In the genomic region with DNA sequence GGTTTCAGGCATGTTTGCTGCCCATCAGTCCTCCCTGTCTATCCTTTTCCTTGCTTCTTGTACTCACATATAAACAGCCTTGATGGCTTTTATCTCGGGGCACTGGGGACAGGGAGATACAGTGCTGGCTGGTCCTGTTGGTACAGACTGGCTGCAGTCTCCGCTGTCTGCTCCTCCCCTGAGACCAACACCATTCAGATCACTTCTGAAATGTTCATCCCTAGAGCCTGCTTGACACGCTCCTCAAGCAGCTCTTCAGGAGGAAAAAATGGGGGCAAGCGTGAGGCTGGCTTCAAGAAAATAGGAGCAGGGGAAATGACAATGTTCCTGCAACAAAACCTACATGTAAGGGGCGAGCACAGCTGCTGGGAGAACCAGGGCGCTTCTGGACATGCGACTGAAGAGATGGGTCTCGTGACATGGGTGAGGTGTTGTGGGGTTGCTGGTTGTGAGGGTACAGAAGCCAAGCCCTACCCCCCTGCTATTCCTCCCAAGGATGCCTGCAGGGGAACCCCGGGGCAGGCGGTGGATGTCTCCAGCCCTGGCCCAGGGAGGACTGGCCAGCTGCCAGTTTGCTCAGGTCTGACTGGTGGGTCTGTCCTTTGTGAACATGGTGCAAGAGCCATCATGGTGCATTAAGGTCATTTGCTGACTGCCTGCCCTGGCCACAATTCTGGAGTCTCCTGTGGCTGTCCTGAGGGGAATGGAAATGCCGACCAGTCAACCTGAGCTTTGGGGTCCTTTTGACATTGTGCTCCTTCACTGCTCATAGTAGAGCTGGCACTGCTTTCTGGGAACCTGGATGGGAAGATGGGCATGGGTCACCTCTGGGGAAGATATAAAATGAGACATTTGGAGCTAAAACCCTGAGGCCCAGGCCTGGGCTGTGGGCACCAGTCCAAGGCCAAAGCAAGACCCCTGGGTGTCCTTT, we compare ENCODE assay signal across 27 cellular contexts. TPM values are rescaled to one million over a fixed set of nuclear protein-coding genes. Genes with fewer than 3 reads are reported as not detected.
"Had no signal": no experiment of that assay in that cellular context is flagged by ENCODE, and none has a peak within 500 bp of the region (broad histone marks: within the 10 kb centered on the region; RNA-seq: fewer than 3 reads in every experiment).

No MANE protein-coding gene starts in this region.

- H3K27me3 ChIP-seq: brain microvascular endothelial cell, foreskin keratinocyte, heart right ventricle, left lung, ovary, stomach, thyroid gland, upper lobe of right lung had no signal

- H3K36me3 ChIP-seq: brain microvascular endothelial cell, left lung, ovary, thyroid gland, upper lobe of right lung, WERI-Rb-1 had no signal

- H3K9me3 ChIP-seq: heart right ventricle, left lung, ovary, stomach, thyroid gland, upper lobe of right lung had no signal

- DNase-seq: activated CD4-positive, alpha-beta T cell treated with anti-CD3 and anti-CD28 coated beads for 48 hours; activated CD4-positive, alpha-beta T cell treated with anti-CD3 and anti-CD28 coated beads, Interleukin-2, amount 50 U/mL, for 48 hours; activated CD8-positive, alpha-beta memory T cell treated with anti-CD3 and anti-CD28 coated beads for 24 hours; activated effector memory CD4-positive, alpha-beta T cell treated with Interleukin-2 at 50 U/mL for 16 hours; activated naive CD4-positive, alpha-beta T cell treated with anti-CD3 and anti-CD28 coated beads for 36 hours; activated naive CD8-positive, alpha-beta T cell treated with anti-CD3 and anti-CD28 coated beads, Interleukin-2, amount 10 ng/mL, durations not matched to agents 7 days and 5 days; amniotic stem cell; brain microvascular endothelial cell; foreskin keratinocyte; heart right ventricle; kidney glomerular epithelial cell; left lung; mammary epithelial cell; ovary; stimulated activated CD4-positive, alpha-beta T cell treated with anti-CD3 and anti-CD28 coated beads, Interleukin-15, amount 100 ng/mL, for 24 hours; stimulated activated CD4-positive, alpha-beta T cell treated with anti-CD3 and anti-CD28 coated beads, Interleukin-2, amount 100 ng/mL, for 24 hours; stimulated activated naive B cell treated with anti-CD40 and anti-IgM and Interleukin-4, amounts not matched to agents 10 μg/mL and 1 μg/mL and 100 μg/mL, for 72 hours; stomach; SW 1271; T1000; upper lobe of right lung; WERI-Rb-1 had no signal

- H3K4me3 ChIP-seq: heart right ventricle, left lung, ovary, stomach, thyroid gland, upper lobe of right lung had no signal

- H3K4me1 ChIP-seq: foreskin keratinocyte had no signal

- ATAC-seq: activated CD4-positive, CD25-positive, alpha-beta regulatory T cell treated with anti-CD3 and anti-CD28 coated beads, Interleukin-2, amount 50 U/mL, for 24 hours; esophagus mucosa; left lung; stimulated activated naive B cell treated with anti-CD40 and anti-IgM and Interleukin-4, amounts not matched to agents 10 μg/mL and 1 μg/mL and 100 μg/mL, for 72 hours; upper lobe of right lung had no signal

- H3K27ac ChIP-seq: brain microvascular endothelial cell, foreskin keratinocyte, heart right ventricle, left lung, ovary, stomach, thyroid gland, upper lobe of right lung, WERI-Rb-1 had no signal

RNA-seq across cellular contexts. Expression of a gene that starts 40.1 kb away (rescaled TPM):
- total RNA-seq: activated naive CD4-positive, alpha-beta T cell treated with anti-CD3 and anti-CD28 coated beads for 36 hours; activated naive CD8-positive, alpha-beta T cell treated with anti-CD3 and anti-CD28 coated beads, Interleukin-2, amount 10 ng/mL, durations not matched to agents 7 days and 5 days; endodermal cell; esophagus mucosa; foreskin keratinocyte; progenitor cell of endocrine pancreas had no signal
- polyA plus RNA-seq: foreskin keratinocyte had no signal
